In the genomic region with DNA sequence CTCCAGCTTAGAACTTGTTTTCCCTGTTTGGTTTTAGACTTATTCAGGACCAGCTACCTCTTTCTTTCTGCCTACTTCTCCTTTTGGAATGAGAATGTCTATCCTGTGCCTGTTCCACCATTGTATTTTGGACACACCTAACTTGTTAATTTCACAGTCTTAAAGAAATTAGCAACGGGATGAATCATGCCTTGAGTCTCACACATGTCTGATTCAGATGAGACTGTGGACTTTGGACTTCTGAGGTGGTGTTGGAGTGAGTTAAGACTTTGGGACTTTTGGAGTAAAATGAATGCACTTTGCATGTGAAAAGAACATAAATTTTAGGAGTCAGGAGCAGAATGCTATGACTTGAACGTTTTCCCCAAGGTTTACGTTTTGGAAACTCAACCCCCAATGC, we compare ENCODE assay signal across 22 cellular contexts.
DNase-seq lines count a peak whose midpoint lies in the region; ATAC-seq, FAIRE-seq and TF ChIP-seq lines count a peak whose summit lies in the region.
"Had no signal": no experiment of that assay in that cellular context is flagged by ENCODE, and none has a peak within 500 bp of the region (broad histone marks: within the 10 kb centered on the region; RNA-seq: fewer than 3 reads in every experiment).

No MANE protein-coding gene starts in this region.

- H3K4me1 ChIP-seq in foreskin keratinocyte = peaks cover 4% of the 10 kb centered on the region
- H3K4me1 ChIP-seq: BE2C, HAP-1 had no signal

- H3K27me3 ChIP-seq in bronchial epithelial cell (ENCODE audit: control insufficient read depth, insufficient read depth, low read length) = no peaks in the 10 kb centered on the region
- H3K27me3 ChIP-seq in foreskin keratinocyte = no peaks in the 10 kb centered on the region
- H3K27me3 ChIP-seq: BE2C had no signal

- TF ChIP-seq CTCF in bronchial epithelial cell (IDR thresholded peaks at IDR 0.05; ENCODE audit: insufficient read depth, low read length, severe bottlenecking) = no peak
- no peak for TF ChIP-seq CTCF in foreskin keratinocyte (conservative IDR thresholded peaks at IDR 0.05)

- no peak overlapping the region for H3K27ac Mint-ChIP-seq in activated CD4-positive, alpha-beta T cell treated with anti-CD3 and anti-CD28 coated beads, Interleukin-2, amount 10 ng/mL, durations not matched to agents 7 days and 5 days
- H3K27ac Mint-ChIP-seq: CD4-positive, CD25-positive, alpha-beta regulatory T cell; CD8-positive, alpha-beta memory T cell had no signal

- CTCF ChIA-PET in activated CD4-positive, alpha-beta T cell treated with anti-CD3 and anti-CD28 coated beads, Interleukin-2, amount 10 ng/mL, durations not matched to agents 7 days and 5 days (lab: Charles Lee) = no interaction called here

- H3K9me3 Mint-ChIP-seq in activated CD4-positive, alpha-beta T cell treated with anti-CD3 and anti-CD28 coated beads, Interleukin-2, amount 10 ng/mL, durations not matched to agents 7 days and 5 days = peaks cover 14% of the 10 kb centered on the region

- no peaks in the 10 kb centered on the region for H3K27me3 Mint-ChIP-seq in activated CD4-positive, alpha-beta T cell treated with anti-CD3 and anti-CD28 coated beads, Interleukin-2, amount 10 ng/mL, durations not matched to agents 7 days and 5 days
- H3K27me3 Mint-ChIP-seq: CD4-positive, CD25-positive, alpha-beta regulatory T cell; CD8-positive, alpha-beta memory T cell had no signal

- no peak for FAIRE-seq in bronchial epithelial cell (lab: Jason Lieb, UNC)
- FAIRE-seq: A204.1, D721Med, G401.6, GM12892, GM18507, HTR-8/SVneo had no signal

- in situ Hi-C loops in KBM-7 (cut with MboI; ENCODE audit: low pct_unique_long_range_greater_than_20kb, low sequenced_read_pairs) = no loop called here

- ATAC-seq in foreskin keratinocyte (peak; percentile 54), HG02759 (IDR thresholded peaks at IDR 0.05; ENCODE audit: unreplicated experiment) (no peak)

- H3K4me3 ChIP-seq in bronchial epithelial cell (ENCODE audit: low read depth, low read length) = no peak overlapping the region
- H3K4me3 ChIP-seq: GM23248, HAP-1 had no signal

- H3K4me3 Mint-ChIP-seq in activated CD4-positive, alpha-beta T cell treated with anti-CD3 and anti-CD28 coated beads, Interleukin-2, amount 10 ng/mL, durations not matched to agents 7 days and 5 days = no peak overlapping the region
- H3K4me3 Mint-ChIP-seq: CD4-positive, CD25-positive, alpha-beta regulatory T cell; CD8-positive, alpha-beta memory T cell had no signal

- H3K27ac ChIP-seq in foreskin keratinocyte = no peak overlapping the region
- H3K27ac ChIP-seq: GM23248, HL-60 had no signal

- H3K36me3 ChIP-seq in bronchial epithelial cell (ENCODE audit: control insufficient read depth, insufficient read depth, low read length) = no peaks in the 10 kb centered on the region
- H3K36me3 ChIP-seq: BE2C, HAP-1 had no signal

- peak; percentile 28 for DNase-seq in LoVo (ENCODE audit: low spot score)
- peak; percentile 57 for DNase-seq in bronchial epithelial cell (ENCODE audit: low read depth)
- peak in 1 of 2 donors; percentile 10 for DNase-seq in foreskin keratinocyte
- DNase-seq in activated CD4-positive, alpha-beta T cell treated with anti-CD3 and anti-CD28 coated beads, Interleukin-2, amount 10 ng/mL, durations not matched to agents 7 days and 5 days = no peak
- no peak for DNase-seq in KBM-7
- DNase-seq: ACHN; BE2C; C1 segment of cervical spinal cord; CD4-positive, CD25-positive, alpha-beta regulatory T cell; CD8-positive, alpha-beta memory T cell; COR-L47; GM23248; IMR-90 had no signal

- H3K4me1 Mint-ChIP-seq in activated CD4-positive, alpha-beta T cell treated with anti-CD3 and anti-CD28 coated beads, Interleukin-2, amount 10 ng/mL, durations not matched to agents 7 days and 5 days = no peaks in the 10 kb centered on the region
- H3K4me1 Mint-ChIP-seq: CD4-positive, CD25-positive, alpha-beta regulatory T cell; CD8-positive, alpha-beta memory T cell had no signal

- no peaks in the 10 kb centered on the region for H3K36me3 Mint-ChIP-seq in activated CD4-positive, alpha-beta T cell treated with anti-CD3 and anti-CD28 coated beads, Interleukin-2, amount 10 ng/mL, durations not matched to agents 7 days and 5 days (ENCODE audit: low read depth)
- H3K36me3 Mint-ChIP-seq: CD4-positive, CD25-positive, alpha-beta regulatory T cell; CD8-positive, alpha-beta memory T cell had no signal

- POLR2A ChIA-PET in activated CD4-positive, alpha-beta T cell treated with anti-CD3 and anti-CD28 coated beads, Interleukin-2, amount 10 ng/mL, durations not matched to agents 7 days and 5 days (lab: Charles Lee) = no interaction called here

Comparison
In these comparisons a context has a peak if more than half of its experiments do, and no peak if none do; other contexts are left out.
1. DNase-seq: peak in LoVo (single experiment) and bronchial epithelial cell (single experiment); none in activated CD4-positive, alpha-beta T cell treated with anti-CD3 and anti-CD28 coated beads, Interleukin-2, amount 10 ng/mL, durations not matched to agents 7 days and 5 days (single experiment) and KBM-7 (single experiment).